8 cellular contexts compared by ENCODE assay signal in the genomic region with DNA sequence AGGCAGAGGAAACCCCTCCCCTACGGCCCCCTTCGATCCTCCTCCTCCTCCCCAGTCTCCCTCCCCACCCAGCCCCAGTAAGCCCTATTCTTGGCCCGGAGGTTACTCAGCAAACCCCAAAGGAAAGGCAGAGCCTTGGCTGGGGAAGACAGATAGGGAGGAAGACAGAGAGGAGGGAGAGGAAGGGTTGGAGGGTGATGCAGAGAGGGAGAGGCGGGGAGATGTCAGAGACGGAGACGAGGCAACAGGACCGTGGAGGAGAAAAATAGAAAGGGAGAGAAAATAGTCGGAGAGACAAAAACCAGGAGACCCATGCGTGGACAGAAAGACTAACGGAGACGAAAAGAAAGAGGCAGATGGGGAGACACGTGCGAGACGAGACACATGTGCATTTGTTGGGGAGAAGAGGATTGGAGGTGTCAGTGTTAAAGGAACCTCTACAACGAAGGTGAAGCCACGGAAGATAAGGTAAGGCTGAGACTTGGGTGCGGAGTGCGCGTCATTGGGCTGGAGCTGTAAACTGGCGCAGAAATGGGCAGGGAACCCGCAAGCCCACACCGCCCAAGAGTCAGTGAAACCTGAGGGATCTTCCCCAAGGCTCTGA. TPM values are rescaled to one million over a fixed set of nuclear protein-coding genes. Genes with fewer than 3 reads are reported as not detected.
DNase-seq lines count a peak whose midpoint lies in the region; ATAC-seq and TF ChIP-seq lines count a peak whose summit lies in the region.

No MANE protein-coding gene starts in this region.

- TF ChIP-seq CTCF in astrocyte of the spinal cord (IDR thresholded peaks at IDR 0.05; ENCODE audit: low read depth, low read length) (no peak), liver (IDR thresholded peaks at IDR 0.05; ENCODE audit: low read depth, low read length, missing input control) (no peak), uterus (IDR thresholded peaks at IDR 0.05) (no peak)

- TF ChIP-seq POLR2A in uterus (IDR thresholded peaks at IDR 0.05) = no peak

- peak overlapping the region; percentile 85 for H3K4me3 ChIP-seq in astrocyte of the spinal cord (ENCODE audit: low read depth, low read length)
- H3K4me3 ChIP-seq in liver (ENCODE audit: low read depth in 1 of 3, low read length in 3 of 3) = peak overlapping the region; percentile 41 to 61 (median 50)
- H3K4me3 ChIP-seq in uterus = peak overlapping the region; percentile 65 to 70

- H3K36me3 ChIP-seq in liver (ENCODE audit: control insufficient read depth in 4 of 4, insufficient read depth in 3 of 4, low read depth in 1 of 4, low read length in 3 of 4) = no peaks in the 10 kb centered on the region
- no peaks in the 10 kb centered on the region for H3K36me3 ChIP-seq in uterus

- in situ Hi-C loops in astrocyte of the spinal cord (cut with HindIII; ENCODE audit: low sequenced_read_pairs) = no loop called here

- no peak for TF ChIP-seq RAD21 in liver (IDR thresholded peaks at IDR 0.05)

- peaks cover 0 to 39% (median 18%) of the 10 kb centered on the region in 4 donors for H3K4me1 ChIP-seq in liver (ENCODE audit: control insufficient read depth in 4 of 4, insufficient read depth in 4 of 4, low read length in 3 of 4)
- peaks cover 0 to 6% of the 10 kb centered on the region in 2 donors for H3K4me1 ChIP-seq in uterus

- DNase-seq in Daoy (ENCODE audit: low read depth) (peak; percentile 28), astrocyte of the spinal cord (ENCODE audit: low read depth, low spot score) (no peak), uterus (no peak), DMS79 (lab: John Stamatoyannopoulos, UW) (no peak), NCI-H2227 (lab: John Stamatoyannopoulos, UW; ENCODE audit: unreplicated experiment) (no peak)
- no peak for DNase-seq in stimulated activated naive CD4-positive, alpha-beta T cell treated with Interleukin-2 at 50 U/mL for 16 hours (lab: John Stamatoyannopoulos, UW)

- ATAC-seq in HG03520 (IDR thresholded peaks at IDR 0.05; ENCODE audit: unreplicated experiment) = peak; percentile 0

- intact Hi-C loops in uterus (cut with DNase I; ENCODE audit: low total_unique reads) = no loop called here

- peak overlapping the region; percentile 45 to 63 for H3K27ac ChIP-seq in liver (ENCODE audit: low read depth in 1 of 2, low read length in 2 of 2)
- peak overlapping the region; percentile 90 to 96 for H3K27ac ChIP-seq in uterus

- H3K27me3 ChIP-seq in liver (ENCODE audit: control insufficient read depth in 4 of 4, insufficient read depth in 4 of 4, low read length in 3 of 4) (no peaks in the 10 kb centered on the region), uterus (no peaks in the 10 kb centered on the region)

- H3K9me3 ChIP-seq in liver (ENCODE audit: control insufficient read depth in 4 of 4, low read length in 3 of 4) (no peaks in the 10 kb centered on the region), uterus (no peaks in the 10 kb centered on the region)

- peak overlapping the region in 1 of 2 donors; percentile 44 for H3K9ac ChIP-seq in liver (ENCODE audit: low read depth in 1 of 2, low read length in 2 of 2)

- 20% methylated on average over 22 of the region's 22 CpGs for WGBS in liver

TF ChIP-seq in liver, 16 proteins besides CTCF, POLR2A, EP300 and RAD21:
- TF ChIP-seq, protein P1, sequence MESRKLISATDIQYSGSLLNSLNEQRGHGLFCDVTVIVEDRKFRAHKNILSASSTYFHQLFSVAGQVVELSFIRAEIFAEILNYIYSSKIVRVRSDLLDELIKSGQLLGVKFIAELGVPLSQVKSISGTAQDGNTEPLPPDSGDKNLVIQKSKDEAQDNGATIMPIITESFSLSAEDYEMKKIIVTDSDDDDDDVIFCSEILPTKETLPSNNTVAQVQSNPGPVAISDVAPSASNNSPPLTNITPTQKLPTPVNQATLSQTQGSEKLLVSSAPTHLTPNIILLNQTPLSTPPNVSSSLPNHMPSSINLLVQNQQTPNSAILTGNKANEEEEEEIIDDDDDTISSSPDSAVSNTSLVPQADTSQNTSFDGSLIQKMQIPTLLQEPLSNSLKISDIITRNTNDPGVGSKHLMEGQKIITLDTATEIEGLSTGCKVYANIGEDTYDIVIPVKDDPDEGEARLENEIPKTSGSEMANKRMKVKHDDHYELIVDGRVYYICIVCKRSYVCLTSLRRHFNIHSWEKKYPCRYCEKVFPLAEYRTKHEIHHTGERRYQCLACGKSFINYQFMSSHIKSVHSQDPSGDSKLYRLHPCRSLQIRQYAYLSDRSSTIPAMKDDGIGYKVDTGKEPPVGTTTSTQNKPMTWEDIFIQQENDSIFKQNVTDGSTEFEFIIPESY (IDR thresholded peaks at IDR 0.05) = no peak
- TF ChIP-seq, protein P2, sequence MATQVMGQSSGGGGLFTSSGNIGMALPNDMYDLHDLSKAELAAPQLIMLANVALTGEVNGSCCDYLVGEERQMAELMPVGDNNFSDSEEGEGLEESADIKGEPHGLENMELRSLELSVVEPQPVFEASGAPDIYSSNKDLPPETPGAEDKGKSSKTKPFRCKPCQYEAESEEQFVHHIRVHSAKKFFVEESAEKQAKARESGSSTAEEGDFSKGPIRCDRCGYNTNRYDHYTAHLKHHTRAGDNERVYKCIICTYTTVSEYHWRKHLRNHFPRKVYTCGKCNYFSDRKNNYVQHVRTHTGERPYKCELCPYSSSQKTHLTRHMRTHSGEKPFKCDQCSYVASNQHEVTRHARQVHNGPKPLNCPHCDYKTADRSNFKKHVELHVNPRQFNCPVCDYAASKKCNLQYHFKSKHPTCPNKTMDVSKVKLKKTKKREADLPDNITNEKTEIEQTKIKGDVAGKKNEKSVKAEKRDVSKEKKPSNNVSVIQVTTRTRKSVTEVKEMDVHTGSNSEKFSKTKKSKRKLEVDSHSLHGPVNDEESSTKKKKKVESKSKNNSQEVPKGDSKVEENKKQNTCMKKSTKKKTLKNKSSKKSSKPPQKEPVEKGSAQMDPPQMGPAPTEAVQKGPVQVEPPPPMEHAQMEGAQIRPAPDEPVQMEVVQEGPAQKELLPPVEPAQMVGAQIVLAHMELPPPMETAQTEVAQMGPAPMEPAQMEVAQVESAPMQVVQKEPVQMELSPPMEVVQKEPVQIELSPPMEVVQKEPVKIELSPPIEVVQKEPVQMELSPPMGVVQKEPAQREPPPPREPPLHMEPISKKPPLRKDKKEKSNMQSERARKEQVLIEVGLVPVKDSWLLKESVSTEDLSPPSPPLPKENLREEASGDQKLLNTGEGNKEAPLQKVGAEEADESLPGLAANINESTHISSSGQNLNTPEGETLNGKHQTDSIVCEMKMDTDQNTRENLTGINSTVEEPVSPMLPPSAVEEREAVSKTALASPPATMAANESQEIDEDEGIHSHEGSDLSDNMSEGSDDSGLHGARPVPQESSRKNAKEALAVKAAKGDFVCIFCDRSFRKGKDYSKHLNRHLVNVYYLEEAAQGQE (IDR thresholded peaks at IDR 0.05) = no peak
- TF ChIP-seq GABPA (IDR thresholded peaks at IDR 0.05 in 1 of 2, conservative IDR thresholded peaks at IDR 0.05 in 1 of 2) (no peak), JUND (IDR thresholded peaks at IDR 0.05) (no peak), EGR1 (IDR thresholded peaks at IDR 0.05; ENCODE audit: low read depth in 2 of 2) (no peak), SP1 (IDR thresholded peaks at IDR 0.05) (no peak), NR2F2 (IDR thresholded peaks at IDR 0.05) (no peak), YY1 (IDR thresholded peaks at IDR 0.05) (no peak), TAF1 (conservative IDR thresholded peaks at IDR 0.05) (no peak), RXRA (IDR thresholded peaks at IDR 0.05) (no peak), HNF4A (conservative IDR thresholded peaks at IDR 0.05) (no peak), FOXA1 (IDR thresholded peaks at IDR 0.05) (no peak), HNF4G (IDR thresholded peaks at IDR 0.05) (no peak), FOXA2 (IDR thresholded peaks at IDR 0.05) (no peak)
- TF ChIP-seq, protein P3, sequence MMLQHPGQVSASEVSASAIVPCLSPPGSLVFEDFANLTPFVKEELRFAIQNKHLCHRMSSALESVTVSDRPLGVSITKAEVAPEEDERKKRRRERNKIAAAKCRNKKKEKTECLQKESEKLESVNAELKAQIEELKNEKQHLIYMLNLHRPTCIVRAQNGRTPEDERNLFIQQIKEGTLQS (IDR thresholded peaks at IDR 0.05) = no peak
- TF ChIP-seq, protein P4, sequence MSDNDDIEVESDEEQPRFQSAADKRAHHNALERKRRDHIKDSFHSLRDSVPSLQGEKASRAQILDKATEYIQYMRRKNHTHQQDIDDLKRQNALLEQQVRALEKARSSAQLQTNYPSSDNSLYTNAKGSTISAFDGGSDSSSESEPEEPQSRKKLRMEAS (IDR thresholded peaks at IDR 0.05) = no peak

RNA-seq across cellular contexts. Expression of a gene that starts 2.9 kb away (rescaled TPM):
- total RNA-seq in Daoy (2014; rRNA removed; shearing (Covaris generic)) = 9.1 and 35.6 TPM in 2 replicates
- total RNA-seq in liver (10 to 100 TPM in 1 of 2 donors, 1 to 10 TPM in 1; 4.9 to 10.6 TPM), uterus (10 to 100 TPM in 2 of 4 donors, 1 to 10 TPM in 2; 6.7 to 61.7 (median 15.7) TPM)
- polyA plus RNA-seq in liver = 1 to 10 TPM in 1 of 2 donors, under 1 TPM in 1; 0.83 to 8.9 TPM

RNA-seq across cellular contexts. Expression of a gene that starts 13.1 kb away (rescaled TPM):
- total RNA-seq in Daoy (2014; rRNA removed; shearing (Covaris generic)) = 4.9 and 14.8 TPM in 2 replicates
- total RNA-seq in liver (1 to 10 TPM; 2.4 to 2.5 TPM), uterus (1 to 10 TPM in 2 of 4 donors, under 1 TPM in 1, not detected in 1; 0.29 to 6.2 (median 3.5) TPM)
- polyA plus RNA-seq in liver = 1 to 10 TPM; 3.5 to 3.7 TPM

RNA-seq across cellular contexts. Expression of a gene that starts 25.5 kb away (rescaled TPM):
- total RNA-seq in Daoy (2014; rRNA removed; shearing (Covaris generic)) = 1.6 and 1.7 TPM in 2 replicates
- total RNA-seq in liver = 1 to 10 TPM; 2.8 to 3.1 TPM
- 1 to 10 TPM; 1.6 to 4.0 TPM for polyA plus RNA-seq in liver
- total RNA-seq in uterus = 10 to 100 TPM in 2 of 4 donors, 1 to 10 TPM in 2; 7.1 to 28.1 (median 10.9) TPM

RNA-seq across cellular contexts. Expression of a gene that starts 40.9 kb away (rescaled TPM):
- total RNA-seq in Daoy (2014; rRNA removed; shearing (Covaris generic)) = 16.0 and 16.9 TPM in 2 replicates
- total RNA-seq in liver (1 to 10 TPM; 3.8 to 5.6 TPM), uterus (10 to 100 TPM in 2 of 4 donors, 1 to 10 TPM in 2; 4.4 to 38.0 (median 10.8) TPM)
- polyA plus RNA-seq in liver = 1 to 10 TPM; 5.0 to 5.7 TPM

RNA-seq across cellular contexts. Expression of a gene that starts 46.3 kb away (rescaled TPM):
- total RNA-seq in Daoy (2014; rRNA removed; shearing (Covaris generic)) = 74.3 and 90.0 TPM in 2 replicates
- total RNA-seq in liver (10 to 100 TPM in 1 of 2 donors, 1 to 10 TPM in 1; 8.3 to 11.5 TPM), uterus (10 to 100 TPM in 1 of 4 donors, 1 to 10 TPM in 3; 1.5 to 11.4 (median 4.5) TPM)
- 10 to 100 TPM; 26.2 to 26.7 TPM for polyA plus RNA-seq in liver
